1 cellular context compared by ENCODE assay signal in genomic region chr5:172293054-172293744, GRCh38.
TF ChIP-seq lines count a peak whose summit lies in the region.

No MANE protein-coding gene starts in this region.

TF ChIP-seq in HepG2, 621 proteins besides CTCF, POLR2A, EP300 and RAD21 (continued from another document and continues in another):
- no peak for TF ChIP-seq ARID4A (CRISPR knock-in tag; IDR thresholded peaks at IDR 0.05; ENCODE audit: borderline replicate concordance)
- TF ChIP-seq TBP (CRISPR knock-in tag; IDR thresholded peaks at IDR 0.05) = no peak
- no peak for TF ChIP-seq GLMP (CRISPR knock-in tag; IDR thresholded peaks at IDR 0.05; ENCODE audit: borderline replicate concordance)
- no peak for TF ChIP-seq STAT5B (CRISPR knock-in tag; IDR thresholded peaks at IDR 0.05)
- no peak for TF ChIP-seq ZNF501 (CRISPR knock-in tag; IDR thresholded peaks at IDR 0.05)
- 0 out of 2 replicates have a peak, but pooled peaks have one; percentile 52 for TF ChIP-seq SIN3B (IDR thresholded peaks at IDR 0.05; ENCODE audit: low read length)
- TF ChIP-seq MLXIP (CRISPR knock-in tag; IDR thresholded peaks at IDR 0.05; ENCODE audit: borderline replicate concordance) = no peak
- peak; percentile 87 for TF ChIP-seq ZNF800 (CRISPR knock-in tag; IDR thresholded peaks at IDR 0.05)
- TF ChIP-seq ZNF7 (CRISPR knock-in tag; IDR thresholded peaks at IDR 0.05) = peak; percentile 33; the same call in 1 of the 2 replicates
- 0 out of 2 replicates have a peak, but pooled peaks have one; percentile 48 for TF ChIP-seq ZNF605 (CRISPR knock-in tag; IDR thresholded peaks at IDR 0.05)
- peak; percentile 96 for TF ChIP-seq ZFP91 (CRISPR knock-in tag; IDR thresholded peaks at IDR 0.05; ENCODE audit: borderline replicate concordance)
- TF ChIP-seq RXRB (CRISPR knock-in tag; IDR thresholded peaks at IDR 0.05; ENCODE audit: borderline replicate concordance) = peak; percentile 15; the same call in 1 of the 2 replicates
- TF ChIP-seq MLLT10 (CRISPR knock-in tag; IDR thresholded peaks at IDR 0.05) = no peak
- TF ChIP-seq ZNF766 (CRISPR knock-in tag; IDR thresholded peaks at IDR 0.05; ENCODE audit: borderline replicate concordance) = 0 out of 2 replicates have a peak, but pooled peaks have one; percentile 41
- peak; percentile 36; the same call in 1 of the 2 replicates for TF ChIP-seq ZFX (CRISPR knock-in tag; IDR thresholded peaks at IDR 0.05; ENCODE audit: low read depth)
- no peak for TF ChIP-seq AFF4 (CRISPR knock-in tag; IDR thresholded peaks at IDR 0.05)
- TF ChIP-seq ZNF121 (CRISPR knock-in tag; IDR thresholded peaks at IDR 0.05) = no peak
- no peak for TF ChIP-seq PHB2 (IDR thresholded peaks at IDR 0.05; ENCODE audit: partially characterized antibody)
- TF ChIP-seq RAD51 (IDR thresholded peaks at IDR 0.05; ENCODE audit: borderline replicate concordance) = no peak
- no peak for TF ChIP-seq ZNF749 (CRISPR knock-in tag; IDR thresholded peaks at IDR 0.05; ENCODE audit: borderline replicate concordance)
- TF ChIP-seq NR2F2 (IDR thresholded peaks at IDR 0.05; ENCODE audit: borderline replicate concordance, low read depth) = no peak
- no peak for TF ChIP-seq FUBP1 (CRISPR knock-in tag; IDR thresholded peaks at IDR 0.05; ENCODE audit: borderline replicate concordance)
- 0 out of 2 replicates have a peak, but pooled peaks have one; percentile 16 for TF ChIP-seq NFKBIZ (CRISPR knock-in tag; IDR thresholded peaks at IDR 0.05)
- TF ChIP-seq MAX (IDR thresholded peaks at IDR 0.05) = peak; percentile 34; the same call in 1 of the 2 replicates
- TF ChIP-seq SRF (IDR thresholded peaks at IDR 0.05; ENCODE audit: low read depth, low read length) = no peak
- TF ChIP-seq ZBTB26 (CRISPR knock-in tag; IDR thresholded peaks at IDR 0.05; ENCODE audit: borderline replicate concordance) = no peak
- peak; percentile 36; the same call in 1 of the 2 replicates for TF ChIP-seq YEATS2 (CRISPR knock-in tag; IDR thresholded peaks at IDR 0.05; ENCODE audit: borderline replicate concordance)
- TF ChIP-seq YEATS4 (CRISPR knock-in tag; IDR thresholded peaks at IDR 0.05; ENCODE audit: borderline replicate concordance) = peak; percentile 44; the same call in 1 of the 2 replicates
- no peak for TF ChIP-seq ARID2 (CRISPR knock-in tag; IDR thresholded peaks at IDR 0.05; ENCODE audit: borderline replicate concordance)
- TF ChIP-seq ZNF331 (CRISPR knock-in tag; IDR thresholded peaks at IDR 0.05) = peak; percentile 67; the same call in 1 of the 2 replicates
- peak; percentile 39; the same call in 1 of the 2 replicates for TF ChIP-seq KAT8 (CRISPR knock-in tag; IDR thresholded peaks at IDR 0.05)
- TF ChIP-seq RBM22 (optimal IDR thresholded peaks at IDR 0.05; ENCODE audit: low read length) = no peak
- TF ChIP-seq PHF20 (CRISPR knock-in tag; IDR thresholded peaks at IDR 0.05) = 0 out of 2 replicates have a peak, but pooled peaks have one; percentile 18
- peak; percentile 49; the same call in 1 of the 2 replicates for TF ChIP-seq HOXA5 (CRISPR knock-in tag; IDR thresholded peaks at IDR 0.05)
- 0 out of 2 replicates have a peak, but pooled peaks have one; percentile 18 for TF ChIP-seq ERF (CRISPR knock-in tag; IDR thresholded peaks at IDR 0.05)
- no peak for TF ChIP-seq POLR2G (IDR thresholded peaks at IDR 0.05; ENCODE audit: low read depth, low read length)
- 0 out of 2 replicates have a peak, but pooled peaks have one; percentile 33 for TF ChIP-seq KDM4B (CRISPR knock-in tag; IDR thresholded peaks at IDR 0.05)
